Comparison of ENCODE assay signal across 8 cellular contexts in genomic region chr2:73071452-73072399, GRCh38. TPM values are rescaled to one million over a fixed set of nuclear protein-coding genes. Genes with fewer than 3 reads are reported as not detected.
DNase-seq lines count a peak whose midpoint lies in the region; ATAC-seq, FAIRE-seq and TF ChIP-seq lines count a peak whose summit lies in the region.

SFXN5 (minus strand) TSS chr2:73071712; CDS start chr2:73071705, 7 bp downstream.

- under 1% methylated on average over 34 of the region's 69 CpGs for WGBS in HepG2 (ENCODE audit: low lambda C conversion rate)

- H3K27ac ChIP-seq in HepG2 (ENCODE audit: extremely low read length, insufficient read depth, low read length) = peak within 1 kb of the TSS; percentile 89

- ATAC-seq in GM19351 (IDR thresholded peaks at IDR 0.05; ENCODE audit: unreplicated experiment) (peak; percentile 84), HG03521 (IDR thresholded peaks at IDR 0.05; ENCODE audit: unreplicated experiment) (peak; percentile 67), HepG2 (peak; percentile 85)

- TF ChIP-seq CTCF in HepG2 (CRISPR knock-in tag; IDR thresholded peaks at IDR 0.05) = peak; percentile 33; the same call in 1 of the 2 replicates

- BruUV-seq in HepG2 (replicated peaks; lab: Mats Ljungman, UMichigan) = TSS peak; percentile 91

- peak within 1 kb of the TSS; percentile 81 to 98 (median 95) for H3K4me3 ChIP-seq in HepG2 (replicated peaks in 1 of 3; ENCODE audit: insufficient read depth in 1 of 3, low read depth in 2 of 3, low read length in 3 of 3)

- H3K79me2 ChIP-seq in HepG2 (ENCODE audit: insufficient read depth, low read length) = peaks cover 43% of the 10 kb centered on the region

- peak within 1 kb of the TSS; percentile 99 for H3K4me2 ChIP-seq in HepG2 (ENCODE audit: low read depth, low read length)

- peaks cover 51% of the 10 kb centered on the region for H3K4me1 ChIP-seq in HepG2 (ENCODE audit: insufficient read depth, low read length)

- in situ Hi-C loops in HepG2 (cut with HindIII; ENCODE audit: extremely low pct_ligation_motif_present, low pct_unique_long_range_greater_than_20kb) = no loop called here

- no peak within 1 kb of the TSS for H2AFZ ChIP-seq in HepG2 (ENCODE audit: low read length)

- TF ChIP-seq EP300 in HepG2 (IDR thresholded peaks at IDR 0.05; ENCODE audit: low read depth in 2 of 2, low read length in 2 of 2) = 0 out of 4 replicates have a peak, but pooled peaks of 1 of the 2 experiments have one; percentile 6
- no peak; the same call in 1 of the 2 replicates for TF ChIP-seq EP300 in HepG2 (CRISPR knock-in tag; IDR thresholded peaks at IDR 0.05; ENCODE audit: borderline replicate concordance)

- TF ChIP-seq RAD21 in HepG2 (CRISPR knock-in tag; IDR thresholded peaks at IDR 0.05) = peak; percentile 34; the same call in 1 of the 2 replicates

- POLR2A ChIA-PET in HepG2 (lab: Yijun Ruan, JAX) = interaction anchor here (0.7 to 2.7 kb wide), 25 partner anchors 8 to 184 kb away, joined by 3 to 35 read pairs (median 4); partner anchors contain the start of genes PRADC1 and RAB11FIP5

- peak; percentile 81 for FAIRE-seq in HepG2 (lab: Jason Lieb, UNC)

- TF ChIP-seq POLR2A in HepG2 (IDR thresholded peaks at IDR 0.05; ENCODE audit: insufficient read depth in 1 of 2, low read depth in 2 of 2, low read length in 2 of 2) = peak; percentile 82 to 90

- peak; percentile 71 to 99 (median 97) for DNase-seq in C1 segment of cervical spinal cord (lab: John Stamatoyannopoulos, UW)
- DNase-seq in NCI-H748 treated with DMSO at 0.1 percent for 48 hours (lab: John Stamatoyannopoulos, UW) = peak; percentile 82
- DNase-seq in activated CD4-positive, alpha-beta T cell treated with anti-CD3 and anti-CD28 coated beads, Interleukin-2, amount 50 U/mL, for 24 hours (ENCODE audit: low read depth in 1 of 2, low spot score in 1 of 2) = peak; percentile 73 to 83
- DNase-seq in dermis blood vessel endothelial cell = peak; percentile 95
- DNase-seq in HepG2 (ENCODE audit: low spot score) = peak; percentile 93
- DNase-seq in stimulated activated CD4-positive, alpha-beta T cell treated with anti-CD3 and anti-CD28 coated beads, Interleukin-4, amount 100 ng/mL, for 1 hour = peak; percentile 87

- H3K9me3 ChIP-seq in HepG2 (ENCODE audit: low read length) = no peaks in the 10 kb centered on the region

- H4K20me1 ChIP-seq in HepG2 (ENCODE audit: insufficient read depth, low read length) = peaks cover 9% of the 10 kb centered on the region

- peaks cover 3 to 5% of the 10 kb centered on the region in 2 experiments; a peak in 4 of 5 replicates for H3K36me3 ChIP-seq in HepG2 (replicated peaks in 1 of 2; ENCODE audit: control insufficient read depth in 1 of 2, insufficient read depth in 2 of 2, low read length in 2 of 2)

- H3K9ac ChIP-seq in HepG2 (ENCODE audit: insufficient read depth, low read depth, low read length) = peak within 1 kb of the TSS; percentile 93

- H3K27me3 ChIP-seq in HepG2 (ENCODE audit: control insufficient read depth in 1 of 2, insufficient read depth in 2 of 2, low read length in 2 of 2) = no peaks in the 10 kb centered on the region; a peak in 1 of 5 replicates

- intact Hi-C loops in HepG2 (cut with micrococcal nuclease; ENCODE audit: unreplicated experiment) = loop anchor here (1.0 to 2.0 kb wide), 3 partner anchors 51 to 78 kb away; no protein-coding TSS in a partner anchor

- CTCF ChIA-PET in HepG2 (lab: Yijun Ruan, JAX; ENCODE audit: low intra/inter-chr PET ratio, low total read pairs) = interaction anchor here (1.4 kb wide), 1 partner anchor 79 kb away, joined by 4 read pairs; no protein-coding TSS in a partner anchor

TF ChIP-seq in HepG2, 621 proteins besides CTCF, POLR2A, EP300 and RAD21 (continues in another document):
- no peak for TF ChIP-seq SALL2 (CRISPR knock-in tag; IDR thresholded peaks at IDR 0.05)
- peak; percentile 61 for TF ChIP-seq ZNF292 (CRISPR knock-in tag; IDR thresholded peaks at IDR 0.05; ENCODE audit: borderline replicate concordance, low read depth)
- no peak for TF ChIP-seq GRHL1 (CRISPR knock-in tag; conservative IDR thresholded peaks at IDR 0.05)
- no peak for TF ChIP-seq SOX6 (IDR thresholded peaks at IDR 0.05)
- peak; percentile 66 for TF ChIP-seq SOX6 (CRISPR knock-in tag; IDR thresholded peaks at IDR 0.05)
- TF ChIP-seq JARID2 (CRISPR knock-in tag; IDR thresholded peaks at IDR 0.05; ENCODE audit: insufficient replicate concordance) = no peak
- no peak for TF ChIP-seq CCAR2 (optimal IDR thresholded peaks at IDR 0.05; ENCODE audit: low read depth, low read length)
- 0 out of 2 replicates have a peak, but pooled peaks have one; percentile 40 for TF ChIP-seq ZNF160 (CRISPR knock-in tag; IDR thresholded peaks at IDR 0.05)
- TF ChIP-seq ZNF264 (CRISPR knock-in tag; IDR thresholded peaks at IDR 0.05) = 0 out of 2 replicates have a peak, but pooled peaks have one; percentile 19
- TF ChIP-seq CSRNP2 (CRISPR knock-in tag; conservative IDR thresholded peaks at IDR 0.05; ENCODE audit: low read depth) = 0 out of 2 replicates have a peak, but pooled peaks have one; percentile 7
- peak; percentile 65 for TF ChIP-seq MTF2 (CRISPR knock-in tag; IDR thresholded peaks at IDR 0.05; ENCODE audit: borderline replicate concordance)
- peak; percentile 43; the same call in 1 of the 2 replicates for TF ChIP-seq KLF6 (CRISPR knock-in tag; IDR thresholded peaks at IDR 0.05)
- TF ChIP-seq ATF1 (CRISPR knock-in tag; IDR thresholded peaks at IDR 0.05) = peak; percentile 63; the same call in 1 of the 2 replicates
- TF ChIP-seq EHMT2 (IDR thresholded peaks at IDR 0.05; ENCODE audit: borderline replicate concordance, low read depth, low read length) = no peak; the same call in 1 of the 2 replicates
- TF ChIP-seq ZZZ3 (CRISPR knock-in tag; IDR thresholded peaks at IDR 0.05; ENCODE audit: borderline replicate concordance) = peak; percentile 15; the same call in 1 of the 2 replicates
- peak; percentile 90 for TF ChIP-seq IRX3 (CRISPR knock-in tag; IDR thresholded peaks at IDR 0.05; ENCODE audit: borderline replicate concordance, low read depth)
- TF ChIP-seq ZFX (CRISPR knock-in tag; IDR thresholded peaks at IDR 0.05; ENCODE audit: low read depth) = peak; percentile 79
- peak; percentile 90; the same call in 1 of the 2 replicates for TF ChIP-seq THYN1 (CRISPR knock-in tag; IDR thresholded peaks at IDR 0.05; ENCODE audit: borderline replicate concordance, low read depth)
- no peak for TF ChIP-seq PAX8 (CRISPR knock-in tag; IDR thresholded peaks at IDR 0.05; ENCODE audit: borderline replicate concordance)
- TF ChIP-seq IRF2 (CRISPR knock-in tag; IDR thresholded peaks at IDR 0.05) = peak; percentile 93; the same call in 1 of the 2 replicates

RNA-seq across cellular contexts. Expression of gene SFXN5, which starts in this region (rescaled TPM):
- 16.3 and 16.5 TPM in 2 replicates for total RNA-seq in dermis blood vessel endothelial cell
- total RNA-seq in HepG2 (2016; rRNA removed; fragmentation: Illumina TruSeq; extraction: Trizol) = 22.2 and 34.9 TPM in 2 replicates
- 11.0 and 15.1 TPM in 2 replicates for total RNA-seq in HepG2 (2016; cell fraction: cytosol; rRNA removed; fragmentation: Illumina TruSeq; extraction: Trizol; ENCODE audit: low read depth)
- 21.1 and 36.4 TPM in 2 replicates for total RNA-seq in HepG2 (2016; cell fraction: insoluble cytoplasmic fraction; rRNA removed; fragmentation: Illumina TruSeq; extraction: Trizol)
- total RNA-seq in HepG2 (2016; cell fraction: membrane; rRNA removed; fragmentation: Illumina TruSeq; extraction: Trizol) = 13.2 and 15.3 TPM in 2 replicates
- total RNA-seq in HepG2 (2016; cell fraction: nucleus; rRNA removed; fragmentation: Illumina TruSeq; extraction: Trizol) = 42.2 and 47.8 TPM in 2 replicates
- polyA plus RNA-seq in HepG2 (2011; rRNA removed) = 37.4 and 42.8 TPM in 2 replicates
- polyA plus RNA-seq in HepG2 (2011; cell fraction: cytosol; rRNA removed) = 13.2 and 17.2 TPM in 2 replicates
- polyA plus RNA-seq in HepG2 (2011; cell fraction: nucleus; rRNA removed) = 139 and 168 TPM in 2 replicates
- polyA plus RNA-seq in HepG2 (2012) = 18.2 and 24.8 TPM in 2 replicates
- 6.1 and 6.5 TPM in 2 replicates for polyA plus RNA-seq in HepG2 (2016; cell fraction: cytosol; fragmentation: Illumina TruSeq; extraction: Trizol; ENCODE audit: low read depth)
- polyA plus RNA-seq in HepG2 (2016; cell fraction: insoluble cytoplasmic fraction; fragmentation: Illumina TruSeq; extraction: Trizol; ENCODE audit: low read depth) = 23.9 and 25.9 TPM in 2 replicates
- polyA plus RNA-seq in HepG2 (2016; cell fraction: membrane; fragmentation: Illumina TruSeq; extraction: Trizol; ENCODE audit: low read depth) = 8.0 and 9.0 TPM in 2 replicates
- 68.3 and 69.6 TPM in 2 replicates for polyA plus RNA-seq in HepG2 (2016; cell fraction: nucleus; fragmentation: Illumina TruSeq; extraction: Trizol; ENCODE audit: insufficient read depth, low read depth)
- 36.5 and 73.0 TPM in 2 replicates for polyA minus RNA-seq in HepG2 (2011; rRNA and poly(A)+ RNA removed; ENCODE audit: low replicate concordance)
- polyA minus RNA-seq in HepG2 (2011; cell fraction: cytosol; rRNA and poly(A)+ RNA removed) = 12.6 and 13.0 TPM in 2 replicates
- 49.6 and 54.8 TPM in 2 replicates for polyA minus RNA-seq in HepG2 (2011; cell fraction: nucleus; rRNA and poly(A)+ RNA removed)

Comparison
In these comparisons a context has a peak if more than half of its experiments do, and no peak if none do; other contexts are left out.
1. Peak in every context shown above with its lines: DNase-seq, ATAC-seq, H3K4me3 ChIP-seq and H3K27ac ChIP-seq.